8 cellular contexts compared by ENCODE assay signal in the genomic region with DNA sequence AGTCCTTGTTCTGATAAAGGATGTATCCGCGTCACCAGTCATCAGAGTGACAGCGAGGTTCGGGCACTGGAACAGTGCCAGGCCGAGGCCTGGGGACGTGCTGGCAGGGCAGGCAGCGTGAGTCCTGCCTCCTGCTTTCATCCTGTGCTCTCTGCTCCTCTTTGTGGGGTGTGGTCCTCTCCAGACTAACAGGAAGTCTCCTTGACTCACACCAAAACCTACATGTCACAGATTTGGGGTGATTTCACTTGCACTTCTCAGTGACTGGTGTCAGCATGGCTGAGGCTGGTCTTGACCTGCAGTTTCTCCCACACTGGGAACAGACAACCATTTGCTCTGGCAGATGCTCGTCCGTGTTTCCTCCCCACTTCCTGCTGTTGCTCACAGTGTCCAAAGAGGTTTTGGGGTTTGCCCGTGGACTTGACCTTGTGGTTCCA. TPM values are rescaled to one million over a fixed set of nuclear protein-coding genes. Genes with fewer than 3 reads are reported as not detected.
DNase-seq lines count a peak whose midpoint lies in the region; ATAC-seq and TF ChIP-seq lines count a peak whose summit lies in the region.

No MANE protein-coding gene starts in this region.

- no peak overlapping the region for H2AFZ ChIP-seq in Karpas-422 (ENCODE audit: low read length)

- no peaks in the 10 kb centered on the region for H3K27me3 ChIP-seq in stomach
- no peaks in the 10 kb centered on the region for H3K27me3 ChIP-seq in Karpas-422 (ENCODE audit: low read length)

- no peak for TF ChIP-seq EP300 in stomach (IDR thresholded peaks at IDR 0.05)

- DNase-seq in CD1c-positive myeloid dendritic cell (ENCODE audit: extremely low spot score) (peak; percentile 93), left lobe of liver (ENCODE audit: low spot score) (no peak), stomach (peak; percentile 36), putamen (ENCODE audit: low spot score) (no peak), Karpas-422 (no peak)
- DNase-seq in activated CD8-positive, alpha-beta memory T cell treated with anti-CD3 and anti-CD28 coated beads for 24 hours = peak; percentile 74

- no peak overlapping the region for H3K4me3 ChIP-seq in stomach
- H3K4me3 ChIP-seq in Karpas-422 (ENCODE audit: low read length) = no peak overlapping the region

- H3K9me3 ChIP-seq in stomach (no peaks in the 10 kb centered on the region), Karpas-422 (ENCODE audit: low read length) (no peaks in the 10 kb centered on the region)

- no peaks in the 10 kb centered on the region for H3K79me2 ChIP-seq in Karpas-422 (ENCODE audit: low read length)

- no peak overlapping the region for H3K9ac ChIP-seq in Karpas-422 (ENCODE audit: low read length)

- no peak overlapping the region for H3K4me2 ChIP-seq in Karpas-422 (ENCODE audit: low read depth, low read length, poor library complexity, severe bottlenecking)

- H3K4me1 ChIP-seq in stomach = no peaks in the 10 kb centered on the region
- H3K4me1 ChIP-seq in Karpas-422 (ENCODE audit: low read length) = no peaks in the 10 kb centered on the region

- no peaks in the 10 kb centered on the region for H3K9me2 ChIP-seq in Karpas-422 (replicated peaks; ENCODE audit: insufficient read depth, low read length)

- H3K36me3 ChIP-seq in stomach (no peaks in the 10 kb centered on the region), Karpas-422 (ENCODE audit: insufficient read depth, low read length) (no peaks in the 10 kb centered on the region)

- WGBS in stomach, 5 donors = 46 to 69% (median 64%) methylated on average over 9 to 10 of the region's 10 CpGs

- ATAC-seq in GM21381 (IDR thresholded peaks at IDR 0.05; ENCODE audit: unreplicated experiment) (peak; percentile 79), HG03571 (IDR thresholded peaks at IDR 0.05; ENCODE audit: unreplicated experiment) (peak; percentile 79), left lobe of liver (peak; percentile 27)

- H4K20me1 ChIP-seq in Karpas-422 (ENCODE audit: insufficient read depth, low read depth, low read length) = no peaks in the 10 kb centered on the region

- TF ChIP-seq CTCF in stomach (IDR thresholded peaks at IDR 0.05) = no peak

- H3K27ac ChIP-seq in stomach = peak overlapping the region in 2 of 5 donors; percentile 9 to 38
- H3K27ac ChIP-seq in Karpas-422 (ENCODE audit: low read length) = no peak overlapping the region

- TF ChIP-seq POLR2A in stomach (IDR thresholded peaks at IDR 0.05) = no peak

- intact Hi-C loops in stomach (cut with DNase I; ENCODE audit: low total_unique reads) = no loop called here

RNA-seq across cellular contexts. Expression of a gene that starts 8.8 kb away (rescaled TPM):
- total RNA-seq in left lobe of liver (0.33 TPM), stomach (1 to 10 TPM in 3 of 5 donors, under 1 TPM in 1, not detected in 1; under 0.01 to 5.5 (median 3.5) TPM)
- polyA plus RNA-seq in stomach = 1 to 10 TPM in 1 of 3 donors, under 1 TPM in 2; 0.20 to 2.3 (median 0.61) TPM
- not detected in 2 replicates for total RNA-seq in Karpas-422 (2014; rRNA removed; shearing (Covaris generic); ENCODE audit: low replicate concordance)

RNA-seq across cellular contexts. Expression of a gene that starts 50.7 kb away (rescaled TPM):
- total RNA-seq in left lobe of liver (not detected), stomach (not detected)
- polyA plus RNA-seq in stomach = not detected
- total RNA-seq in Karpas-422 (2014; rRNA removed; shearing (Covaris generic); ENCODE audit: low replicate concordance) = not detected in 2 replicates

Comparison
In these comparisons a context has a peak if more than half of its experiments do, and no peak if none do; other contexts are left out.
1. DNase-seq: peak in CD1c-positive myeloid dendritic cell (single experiment), activated CD8-positive, alpha-beta memory T cell treated with anti-CD3 and anti-CD28 coated beads for 24 hours (single experiment) and stomach (single experiment); none in left lobe of liver (single experiment), putamen (single experiment) and Karpas-422 (single experiment).
2. ATAC-seq: peak in every context shown above with its lines; median percentile 79 in GM21381; 79 in HG03571; 27 in left lobe of liver.